ENCODE assay signal across 8 cellular contexts in genomic region chr2:195659114-195659513, GRCh38. TPM values are rescaled to one million over a fixed set of nuclear protein-coding genes. Genes with fewer than 3 reads are reported as not detected.
DNase-seq lines count a peak whose midpoint lies in the region; ATAC-seq and TF ChIP-seq lines count a peak whose summit lies in the region.

No MANE protein-coding gene starts in this region.

- no peaks in the 10 kb centered on the region for H3K36me3 ChIP-seq in SU-DHL-6 (ENCODE audit: low read length)

- H3K9ac ChIP-seq in SU-DHL-6 (ENCODE audit: low read length): peak overlapping the region; percentile 73; the same call in 1 of the 2 replicates

- CTCF ChIA-PET in activated naive CD4-positive, alpha-beta T cell treated with anti-CD3 and anti-CD28 coated beads, Interleukin-2, amount 10 ng/mL, durations not matched to agents 7 days and 5 days (lab: Charles Lee): interaction anchor here (1.1 to 4.1 kb wide), 13 partner anchors 25 to 409 kb away, joined by 3 to 54 read pairs (median 5); partner anchors contain the start of gene DNAH7

- no peaks in the 10 kb centered on the region for H3K9me3 ChIP-seq in SU-DHL-6 (ENCODE audit: insufficient read depth, low read length)

- H2AFZ ChIP-seq in SU-DHL-6 (ENCODE audit: low read depth, low read length, severe bottlenecking): no peak overlapping the region

- H3K27me3 ChIP-seq in SU-DHL-6 (ENCODE audit: low read length): no peaks in the 10 kb centered on the region

- H3K4me2 ChIP-seq in SU-DHL-6 (ENCODE audit: low read depth, low read length, poor library complexity, severe bottlenecking): peak overlapping the region; percentile 76

- H3K4me1 Mint-ChIP-seq in activated naive CD4-positive, alpha-beta T cell treated with anti-CD3 and anti-CD28 coated beads, Interleukin-2, amount 10 ng/mL, durations not matched to agents 7 days and 5 days: peaks cover 33% of the 10 kb centered on the region

- peaks cover 13% of the 10 kb centered on the region for H3K27me3 Mint-ChIP-seq in activated naive CD4-positive, alpha-beta T cell treated with anti-CD3 and anti-CD28 coated beads, Interleukin-2, amount 10 ng/mL, durations not matched to agents 7 days and 5 days

- H4K20me1 ChIP-seq in SU-DHL-6 (ENCODE audit: low read depth, low read length): 0 out of 2 replicates have a peak, but pooled peaks cover 6% of the 10 kb centered on the region

- peaks cover 45% of the 10 kb centered on the region for H3K36me3 Mint-ChIP-seq in activated naive CD4-positive, alpha-beta T cell treated with anti-CD3 and anti-CD28 coated beads, Interleukin-2, amount 10 ng/mL, durations not matched to agents 7 days and 5 days

- no peaks in the 10 kb centered on the region for H3K9me3 Mint-ChIP-seq in activated naive CD4-positive, alpha-beta T cell treated with anti-CD3 and anti-CD28 coated beads, Interleukin-2, amount 10 ng/mL, durations not matched to agents 7 days and 5 days

- H3K27ac Mint-ChIP-seq in activated naive CD4-positive, alpha-beta T cell treated with anti-CD3 and anti-CD28 coated beads, Interleukin-2, amount 10 ng/mL, durations not matched to agents 7 days and 5 days: peak overlapping the region; percentile 100

- peak overlapping the region; percentile 31; the same call in 1 of the 2 replicates for H3K27ac ChIP-seq in SU-DHL-6 (ENCODE audit: low read depth, low read length)
- H3K27ac ChIP-seq in skin epidermis: peak overlapping the region in 17 of 21 experiments; percentile 1 to 100 (median 98)

- H3K79me2 ChIP-seq in SU-DHL-6 (ENCODE audit: insufficient read depth, low read length): no peaks in the 10 kb centered on the region

- peak; percentile 34 for DNase-seq in activated naive CD4-positive, alpha-beta T cell treated with anti-CD3 and anti-CD28 coated beads, Interleukin-2, amount 10 ng/mL, durations not matched to agents 7 days and 5 days
- DNase-seq in activated naive CD4-positive, alpha-beta T cell treated with Interleukin-2 at 50 U/mL for 16 hours: no peak
- no peak for DNase-seq in epithelial cell of proximal tubule (ENCODE audit: low read depth)
- DNase-seq in NCI-H774 (lab: John Stamatoyannopoulos, UW): no peak

- no peak for TF ChIP-seq CTCF in SU-DHL-6 (IDR thresholded peaks at IDR 0.05; ENCODE audit: insufficient read depth, low read length, poor library complexity, severe bottlenecking)
- TF ChIP-seq CTCF in epithelial cell of proximal tubule (conservative IDR thresholded peaks at IDR 0.05; ENCODE audit: low read depth, low read length): no peak

- peaks cover 15% of the 10 kb centered on the region; the same call in 1 of the 2 replicates for H3F3A ChIP-seq in SU-DHL-6 (ENCODE audit: insufficient read depth)

- H3K9me2 ChIP-seq in SU-DHL-6 (replicated peaks; ENCODE audit: insufficient read depth, low read length): no peaks in the 10 kb centered on the region

- H3K4me3 ChIP-seq in SU-DHL-6 (ENCODE audit: insufficient read depth, low read length, poor library complexity, severe bottlenecking) (peak overlapping the region; percentile 65), epithelial cell of proximal tubule (ENCODE audit: low read depth, low read length) (peak overlapping the region; percentile 81), skin epidermis (peak overlapping the region; percentile 83 to 98 (median 89))

- no peak for ATAC-seq in HG03457 (IDR thresholded peaks at IDR 0.05; ENCODE audit: unreplicated experiment)
- no peak for ATAC-seq in HG03571 (IDR thresholded peaks at IDR 0.05; ENCODE audit: unreplicated experiment)

- H3K4me3 Mint-ChIP-seq in activated naive CD4-positive, alpha-beta T cell treated with anti-CD3 and anti-CD28 coated beads, Interleukin-2, amount 10 ng/mL, durations not matched to agents 7 days and 5 days: peak overlapping the region; percentile 98

RNA-seq across cellular contexts. Expression of gene SLC39A10, which starts 2.1 kb away (rescaled TPM):
- 63.7 and 68.7 TPM in 2 replicates for total RNA-seq in epithelial cell of proximal tubule
